ENCODE assay signal across 33 cellular contexts in the genomic region with DNA sequence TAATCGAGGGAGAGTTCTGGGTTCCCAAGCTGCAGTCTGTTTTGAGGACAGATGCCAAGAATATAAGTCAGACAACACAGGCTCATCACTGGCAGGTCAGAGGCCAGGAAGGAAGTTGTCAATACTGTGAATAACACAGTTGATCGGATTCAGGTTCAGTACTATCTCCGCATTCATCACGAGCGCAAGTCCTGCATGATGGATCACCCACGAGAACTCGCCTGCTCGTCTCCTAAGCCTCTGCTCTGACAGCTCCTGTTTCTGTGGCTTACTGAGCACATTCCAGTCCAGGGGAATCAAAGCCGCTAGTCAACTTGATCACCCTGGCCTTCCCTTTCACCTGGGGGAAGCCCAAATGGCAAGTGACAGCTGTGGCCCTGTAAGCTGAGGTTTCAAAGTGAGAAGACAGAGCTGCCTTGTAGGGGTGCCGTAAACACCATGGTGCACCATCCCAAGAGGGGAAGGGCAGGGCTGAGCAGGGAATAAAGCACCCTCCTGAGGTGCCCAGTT.
DNase-seq lines count a peak whose midpoint lies in the region; ATAC-seq, FAIRE-seq and TF ChIP-seq lines count a peak whose summit lies in the region.
"Had no signal": no experiment of that assay in that cellular context is flagged by ENCODE, and none has a peak within 500 bp of the region (broad histone marks: within the 10 kb centered on the region; RNA-seq: fewer than 3 reads in every experiment).

No MANE protein-coding gene starts in this region.

- TF ChIP-seq CTCF in WERI-Rb-1 (IDR thresholded peaks at IDR 0.05; ENCODE audit: low read depth, low read length) (no peak), nephron (IDR thresholded peaks at IDR 0.05; ENCODE audit: unreplicated experiment in 3 of 3) (no peak), pancreas (IDR thresholded peaks at IDR 0.05) (no peak)

- H3K27ac Mint-ChIP-seq in nephron = peak overlapping the region; percentile 30 to 65 (median 56)
- H3K27ac Mint-ChIP-seq: activated CD4-positive, alpha-beta T cell treated with anti-CD3 and anti-CD28 coated beads for 36 hours; activated CD8-positive, alpha-beta T cell treated with anti-CD3 and anti-CD28 coated beads for 36 hours; activated naive CD4-positive, alpha-beta T cell treated with anti-CD3 and anti-CD28 coated beads for 36 hours; activated T-helper 1 cell treated with anti-CD3 and anti-CD28 coated beads, Interleukin-12 subunit alpha, Interleukin-12 subunit beta, Interleukin-2, Interleukin-4 antibody, amounts not matched to agents 30 ng/mL and 10 ng/mL and 1 ng/mL, durations not matched to agents 14 hours and 24 hours and 36 hours; CD4-positive, alpha-beta T cell had no signal

- no peaks in the 10 kb centered on the region for H4K20me1 ChIP-seq in BLaER1

- no peak overlapping the region for H3K4me3 Mint-ChIP-seq in nephron
- H3K4me3 Mint-ChIP-seq: activated CD4-positive, alpha-beta T cell treated with anti-CD3 and anti-CD28 coated beads for 36 hours; activated CD8-positive, alpha-beta T cell treated with anti-CD3 and anti-CD28 coated beads for 36 hours; activated naive CD4-positive, alpha-beta T cell treated with anti-CD3 and anti-CD28 coated beads for 36 hours; activated T-helper 1 cell treated with anti-CD3 and anti-CD28 coated beads, Interleukin-12 subunit alpha, Interleukin-12 subunit beta, Interleukin-2, Interleukin-4 antibody, amounts not matched to agents 30 ng/mL and 10 ng/mL and 1 ng/mL, durations not matched to agents 14 hours and 24 hours and 36 hours; CD4-positive, alpha-beta T cell; central memory CD8-positive, alpha-beta T cell had no signal

- H3K27me3 Mint-ChIP-seq in nephron (ENCODE audit: low read depth) = peaks cover 10% of the 10 kb centered on the region
- H3K27me3 Mint-ChIP-seq: CD4-positive, alpha-beta T cell had no signal

- FAIRE-seq in pancreas (lab: Jason Lieb, UNC) = no peak
- FAIRE-seq: A549, frontal cortex, GM19239, HTR-8/SVneo, K562, urothelium cell line had no signal

- peak; percentile 57 for DNase-seq in WERI-Rb-1
- DNase-seq in islet precursor cell = peak; percentile 91
- no peak for DNase-seq in NCI-H128 (lab: John Stamatoyannopoulos, UW; ENCODE audit: unreplicated experiment)
- no peak for DNase-seq in posterior cingulate gyrus
- DNase-seq in pancreas = no peak
- DNase-seq: activated CD4-positive, alpha-beta T cell treated with anti-CD3 and anti-CD28 coated beads for 36 hours; activated CD8-positive, alpha-beta memory T cell treated with anti-CD3 and anti-CD28 coated beads, Interleukin-2, amount 50 U/mL, for 48 hours; activated CD8-positive, alpha-beta T cell treated with anti-CD3 and anti-CD28 coated beads for 36 hours; activated naive CD4-positive, alpha-beta T cell treated with anti-CD3 and anti-CD28 coated beads for 36 hours; CD4-positive, alpha-beta T cell; dorsolateral prefrontal cortex; H7; NCI-H1105; NCI-H2029 treated with DMSO at 0.1 percent for 48 hours; NCI-H226; NCI-H748 treated with DMSO at 0.1 percent for 48 hours; nucleus accumbens; stimulated activated naive CD8-positive, alpha-beta T cell treated with anti-CD3 and anti-CD28 coated beads, Interleukin-15, Interleukin-2, amounts not matched to agents 100 U/mL and 50 U/mL, for 24 hours; T-helper 9 cell had no signal

- H3K36me3 ChIP-seq in BLaER1 = peaks cover 20% of the 10 kb centered on the region; the same call in 1 of the 2 replicates
- H3K36me3 ChIP-seq in WERI-Rb-1 = peaks cover 9% of the 10 kb centered on the region
- H3K36me3 ChIP-seq in pancreas = peaks cover 0 to 8% (median 0%) of the 10 kb centered on the region in 3 donors
- H3K36me3 ChIP-seq: SJSA1 had no signal

- intact Hi-C loops in posterior cingulate gyrus (cut with DNase I) = no loop called here
- intact Hi-C loops in pancreas (cut with DNase I) = no loop called here

- ATAC-seq in pancreas (no peak), HG03457 (IDR thresholded peaks at IDR 0.05; ENCODE audit: unreplicated experiment) (no peak)
- ATAC-seq: A549; activated CD4-positive, alpha-beta T cell treated with anti-CD3 and anti-CD28 coated beads for 36 hours; activated CD8-positive, alpha-beta T cell treated with anti-CD3 and anti-CD28 coated beads for 36 hours; K562; stimulated activated naive CD8-positive, alpha-beta T cell treated with anti-CD3 and anti-CD28 coated beads, Interleukin-15, Interleukin-2, amounts not matched to agents 100 U/mL and 50 U/mL, for 24 hours had no signal

- H3K27me3 ChIP-seq in BLaER1 (no peaks in the 10 kb centered on the region), WERI-Rb-1 (ENCODE audit: insufficient read depth, low read depth, severe bottlenecking) (no peaks in the 10 kb centered on the region), pancreas (no peaks in the 10 kb centered on the region)
- H3K27me3 ChIP-seq: dorsolateral prefrontal cortex, SJSA1 had no signal

- peaks cover 24% of the 10 kb centered on the region for H3K36me3 Mint-ChIP-seq in nephron (ENCODE audit: low read depth)

- H3K27ac ChIP-seq in BLaER1 (no peak overlapping the region), WERI-Rb-1 (no peak overlapping the region), pancreas (no peak overlapping the region)
- H3K27ac ChIP-seq: A549, SJSA1, skin epidermis had no signal

- H3K9me3 Mint-ChIP-seq in nephron = no peaks in the 10 kb centered on the region
- H3K9me3 Mint-ChIP-seq: activated CD8-positive, alpha-beta T cell treated with anti-CD3 and anti-CD28 coated beads for 36 hours; activated naive CD4-positive, alpha-beta T cell treated with anti-CD3 and anti-CD28 coated beads for 36 hours; activated T-helper 1 cell treated with anti-CD3 and anti-CD28 coated beads, Interleukin-12 subunit alpha, Interleukin-12 subunit beta, Interleukin-2, Interleukin-4 antibody, amounts not matched to agents 30 ng/mL and 10 ng/mL and 1 ng/mL, durations not matched to agents 14 hours and 24 hours and 36 hours; CD4-positive, alpha-beta T cell; central memory CD8-positive, alpha-beta T cell had no signal

- H3K4me2 ChIP-seq in BLaER1 = 0 out of 2 replicates have a peak overlapping the region, but pooled peaks have one; percentile 5
- H3K4me2 ChIP-seq: A549 had no signal

- no peak overlapping the region for H3K9ac ChIP-seq in BLaER1

- peaks cover 38% of the 10 kb centered on the region for H3K9me3 ChIP-seq in BLaER1
- no peaks in the 10 kb centered on the region for H3K9me3 ChIP-seq in WERI-Rb-1 (ENCODE audit: severe bottlenecking)
- no peaks in the 10 kb centered on the region for H3K9me3 ChIP-seq in pancreas
- H3K9me3 ChIP-seq: A549, SJSA1 had no signal

- H3K4me3 ChIP-seq in BLaER1 = no peak overlapping the region
- H3K4me3 ChIP-seq in WERI-Rb-1 (ENCODE audit: low read depth, low read length) = no peak overlapping the region
- no peak overlapping the region for H3K4me3 ChIP-seq in pancreas
- H3K4me3 ChIP-seq: A549, dorsolateral prefrontal cortex, K562, lung, SJSA1, skin epidermis had no signal

- WGBS in pancreas, 2 donors = 90 to 91% methylated on average over 10 of the region's 10 CpGs

- H3K4me1 Mint-ChIP-seq in nephron = peaks cover 70% of the 10 kb centered on the region
- H3K4me1 Mint-ChIP-seq: activated CD4-positive, alpha-beta T cell treated with anti-CD3 and anti-CD28 coated beads for 36 hours; central memory CD8-positive, alpha-beta T cell had no signal

- peaks cover 35% of the 10 kb centered on the region for H3K4me1 ChIP-seq in BLaER1
- peaks cover 1 to 5% (median 4%) of the 10 kb centered on the region in 3 donors for H3K4me1 ChIP-seq in pancreas

Comparison
In these comparisons a context has a peak if more than half of its experiments do, and no peak if none do; other contexts are left out.
1. DNase-seq: peak in WERI-Rb-1 (single experiment) and islet precursor cell (single experiment); none in NCI-H128 (single experiment), posterior cingulate gyrus (0 of 10) and pancreas (0 of 6).